In the genomic region with DNA sequence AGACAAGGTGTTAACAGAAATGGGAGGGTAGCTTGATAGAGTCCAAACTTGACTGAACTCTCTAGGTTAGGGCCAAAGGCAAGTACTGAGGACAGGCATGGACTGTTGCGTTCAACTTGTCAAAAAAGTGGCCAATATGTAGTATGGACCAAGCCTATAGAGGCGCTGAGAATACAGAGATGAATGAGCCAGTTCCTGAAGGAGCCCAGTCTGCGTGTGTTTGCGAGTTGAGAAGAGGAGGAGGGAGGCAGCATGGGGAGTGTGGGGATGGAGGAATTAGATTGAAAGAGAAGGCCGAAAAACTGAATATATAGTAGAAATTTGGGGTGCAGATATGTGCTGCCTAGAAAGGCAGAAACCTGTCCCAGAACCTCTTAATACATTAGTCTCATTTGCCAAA, we compare ENCODE assay signal across 8 cellular contexts. TPM values are rescaled to one million over a fixed set of nuclear protein-coding genes. Genes with fewer than 3 reads are reported as not detected.
A peak's percentile ranks its signal among the peaks of the same experiment; 100 is the strongest.
DNase-seq lines count a peak whose midpoint lies in the region; ATAC-seq, FAIRE-seq and TF ChIP-seq lines count a peak whose summit lies in the region.

No MANE protein-coding gene starts in this region.

- 6% methylated on average over 5 of the region's 5 CpGs for WGBS in HepG2 (ENCODE audit: low lambda C conversion rate)
- WGBS in thymus = 23% methylated on average over 5 of the region's 5 CpGs

- peaks cover 33% of the 10 kb centered on the region for H3K79me2 ChIP-seq in HepG2 (ENCODE audit: insufficient read depth, low read length)

- DNase-seq in AG04450 (ENCODE audit: low read depth, low spot score) (no peak), NCI-H510A treated with DMSO at 0.1 percent for 48 hours (lab: John Stamatoyannopoulos, UW) (peak; percentile 69), T47D (ENCODE audit: low read depth in 1 of 2, low spot score in 1 of 2) (peak; percentile 25 to 69), HepG2 (ENCODE audit: low spot score) (no peak)

- TSS peak; percentile 71 for BruUV-seq in HepG2 (replicated peaks; lab: Mats Ljungman, UMichigan)

- H3K4me2 ChIP-seq in HepG2 (ENCODE audit: low read depth, low read length) = peak overlapping the region; percentile 73

- intact Hi-C loops in HepG2 (cut with micrococcal nuclease; ENCODE audit: unreplicated experiment) = loop anchor here (5.0 kb wide), 2 partner anchors 177 to 433 kb away; no protein-coding TSS in a partner anchor

- peak overlapping the region; percentile 67 for H3K4me3 ChIP-seq in AG04450 (ENCODE audit: low read depth, low read length)
- peak overlapping the region; percentile 43 to 71 (median 43); a peak in 5 of 6 replicates for H3K4me3 ChIP-seq in HepG2 (replicated peaks in 1 of 3; ENCODE audit: insufficient read depth in 1 of 3, low read depth in 2 of 3, low read length in 3 of 3)
- H3K4me3 ChIP-seq in thymus (ENCODE audit: low read length) = peak overlapping the region; percentile 96

- TF ChIP-seq CTCF in AG04450 (IDR thresholded peaks at IDR 0.05; ENCODE audit: low read depth, low read length) (no peak), GM12874 (IDR thresholded peaks at IDR 0.05; ENCODE audit: insufficient read depth, low read depth, low read length) (0 out of 2 replicates have a peak, but pooled peaks have one; percentile 8), HepG2 (CRISPR knock-in tag; IDR thresholded peaks at IDR 0.05) (no peak)

- H3K27ac ChIP-seq in AG04450 (ENCODE audit: low read depth, low read length) (no peak overlapping the region), HepG2 (ENCODE audit: extremely low read length, insufficient read depth, low read length) (no peak overlapping the region), thymus (ENCODE audit: low read depth) (peak overlapping the region; percentile 46)

- peak; percentile 27 for ATAC-seq in HepG2
- no peak for ATAC-seq in HG02571 (IDR thresholded peaks at IDR 0.05; ENCODE audit: unreplicated experiment)
- no peak for ATAC-seq in GM19324 (IDR thresholded peaks at IDR 0.05; ENCODE audit: low FRiP score, unreplicated experiment)

- H4K20me1 ChIP-seq in HepG2 (ENCODE audit: insufficient read depth, low read length) = peaks cover 6% of the 10 kb centered on the region; the same call in 1 of the 2 replicates

- TF ChIP-seq POLR2A in HepG2 (IDR thresholded peaks at IDR 0.05; ENCODE audit: insufficient read depth in 1 of 2, low read depth in 2 of 2, low read length in 2 of 2) = no peak

- in situ Hi-C loops in T47D (cut with HindIII; ENCODE audit: low pct_unique_long_range_greater_than_20kb, low sequenced_read_pairs) = no loop called here
- in situ Hi-C loops in HepG2 (cut with HindIII; ENCODE audit: extremely low pct_ligation_motif_present, low pct_unique_long_range_greater_than_20kb) = no loop called here

- H3K4me1 ChIP-seq in HepG2 (ENCODE audit: insufficient read depth, low read length) (peaks cover 32% of the 10 kb centered on the region), thymus (ENCODE audit: control insufficient read depth, insufficient read depth, low read length) (peaks cover 13% of the 10 kb centered on the region)

- CTCF ChIA-PET in AG04450 (lab: Charles Lee) = interaction anchor here (2.0 kb wide), 1 partner anchor 153 kb away, joined by 6 read pairs; no protein-coding TSS in a partner anchor
- CTCF ChIA-PET in HepG2 (lab: Yijun Ruan, JAX; ENCODE audit: low intra/inter-chr PET ratio, low total read pairs) = no interaction called here

- no peak for TF ChIP-seq RAD21 in HepG2 (CRISPR knock-in tag; IDR thresholded peaks at IDR 0.05)

- POLR2A ChIA-PET in AG04450 (lab: Yijun Ruan, JAX) = interaction anchor here (0.7 kb wide), 1 partner anchor 19 kb away, joined by 3 read pairs; no protein-coding TSS in a partner anchor
- POLR2A ChIA-PET in HepG2 (lab: Yijun Ruan, JAX) = no interaction called here

- peak overlapping the region; percentile 36 for H3K9ac ChIP-seq in HepG2 (ENCODE audit: insufficient read depth, low read depth, low read length)

- no peak for FAIRE-seq in HepG2 (lab: Jason Lieb, UNC)

- H3K36me3 ChIP-seq in HepG2 (replicated peaks in 1 of 2; ENCODE audit: control insufficient read depth in 1 of 2, insufficient read depth in 2 of 2, low read length in 2 of 2) (no peaks in the 10 kb centered on the region), thymus (ENCODE audit: control insufficient read depth, insufficient read depth) (no peaks in the 10 kb centered on the region)

- no peak for TF ChIP-seq EP300 in HepG2 (IDR thresholded peaks at IDR 0.05; ENCODE audit: low read depth in 2 of 2, low read length in 2 of 2)
- no peak for TF ChIP-seq EP300 in HepG2 (CRISPR knock-in tag; IDR thresholded peaks at IDR 0.05; ENCODE audit: borderline replicate concordance)

- H3K27me3 ChIP-seq in AG04450 (ENCODE audit: control insufficient read depth, insufficient read depth, low read length) (no peaks in the 10 kb centered on the region), HepG2 (ENCODE audit: control insufficient read depth in 1 of 2, insufficient read depth in 2 of 2, low read length in 2 of 2) (no peaks in the 10 kb centered on the region; a peak in 1 of 5 replicates), thymus (ENCODE audit: control insufficient read depth, insufficient read depth) (no peaks in the 10 kb centered on the region)

- H2AFZ ChIP-seq in HepG2 (ENCODE audit: low read length) = peak overlapping the region; percentile 3

- H3K9me3 ChIP-seq in AG04450 (ENCODE audit: control insufficient read depth, insufficient read depth, low read length) (no peaks in the 10 kb centered on the region; the same call in 1 of the 2 replicates), HepG2 (ENCODE audit: low read length) (no peaks in the 10 kb centered on the region), thymus (ENCODE audit: control insufficient read depth) (no peaks in the 10 kb centered on the region)

TF ChIP-seq in HepG2, 621 proteins besides CTCF, POLR2A, EP300 and RAD21 (continues in another document):
- TF ChIP-seq ZNF607 (CRISPR knock-in tag; IDR thresholded peaks at IDR 0.05; ENCODE audit: borderline replicate concordance) (no peak), ZNF274 (CRISPR knock-in tag; IDR thresholded peaks at IDR 0.05) (no peak), CEBPZ (IDR thresholded peaks at IDR 0.05; ENCODE audit: low read length) (no peak), ZNF124 (CRISPR knock-in tag; IDR thresholded peaks at IDR 0.05) (no peak), ZNF501 (CRISPR knock-in tag; IDR thresholded peaks at IDR 0.05) (no peak), MLX (CRISPR knock-in tag; IDR thresholded peaks at IDR 0.05) (no peak), ZNF564 (CRISPR knock-in tag; IDR thresholded peaks at IDR 0.05) (no peak)

RNA-seq across cellular contexts. Expression of gene SIPA1L1, which starts 0.6 kb away (rescaled TPM):
- 41.4 and 45.5 TPM in 2 replicates for polyA plus RNA-seq in AG04450 (2011; rRNA removed)
- 78.0 and 78.2 TPM in 2 replicates for polyA minus RNA-seq in AG04450 (2011; rRNA and poly(A)+ RNA removed)
- total RNA-seq in HepG2 (2016; rRNA removed; fragmentation: Illumina TruSeq; extraction: Trizol) = 23.6 and 25.2 TPM in 2 replicates
- 16.7 and 16.9 TPM in 2 replicates for total RNA-seq in HepG2 (2016; cell fraction: cytosol; rRNA removed; fragmentation: Illumina TruSeq; extraction: Trizol; ENCODE audit: low read depth)
- total RNA-seq in HepG2 (2016; cell fraction: insoluble cytoplasmic fraction; rRNA removed; fragmentation: Illumina TruSeq; extraction: Trizol) = 20.2 TPM in 2 replicates
- 21.4 and 21.6 TPM in 2 replicates for total RNA-seq in HepG2 (2016; cell fraction: membrane; rRNA removed; fragmentation: Illumina TruSeq; extraction: Trizol)
- 32.8 and 36.6 TPM in 2 replicates for total RNA-seq in HepG2 (2016; cell fraction: nucleus; rRNA removed; fragmentation: Illumina TruSeq; extraction: Trizol)
- polyA plus RNA-seq in HepG2 (2011; rRNA removed) = 12.8 and 13.4 TPM in 2 replicates
- polyA plus RNA-seq in HepG2 (2011; cell fraction: cytosol; rRNA removed) = 10.8 and 12.1 TPM in 2 replicates
- polyA plus RNA-seq in HepG2 (2011; cell fraction: nucleus; rRNA removed) = 27.9 and 30.6 TPM in 2 replicates
- polyA plus RNA-seq in HepG2 (2012) = 12.7 and 16.7 TPM in 2 replicates
- 2.1 and 2.3 TPM in 2 replicates for polyA plus RNA-seq in HepG2 (2016; cell fraction: cytosol; fragmentation: Illumina TruSeq; extraction: Trizol; ENCODE audit: low read depth)
- polyA plus RNA-seq in HepG2 (2016; cell fraction: insoluble cytoplasmic fraction; fragmentation: Illumina TruSeq; extraction: Trizol; ENCODE audit: low read depth) = 19.8 and 24.7 TPM in 2 replicates
- polyA plus RNA-seq in HepG2 (2016; cell fraction: membrane; fragmentation: Illumina TruSeq; extraction: Trizol; ENCODE audit: low read depth) = 6.8 and 8.6 TPM in 2 replicates
- 24.0 and 32.2 TPM in 2 replicates for polyA plus RNA-seq in HepG2 (2016; cell fraction: nucleus; fragmentation: Illumina TruSeq; extraction: Trizol; ENCODE audit: insufficient read depth, low read depth)
- polyA minus RNA-seq in HepG2 (2011; rRNA and poly(A)+ RNA removed; ENCODE audit: low replicate concordance) = 22.9 and 93.6 TPM in 2 replicates
- polyA minus RNA-seq in HepG2 (2011; cell fraction: cytosol; rRNA and poly(A)+ RNA removed) = 19.1 and 23.1 TPM in 2 replicates
- 49.7 and 56.6 TPM in 2 replicates for polyA minus RNA-seq in HepG2 (2011; cell fraction: nucleus; rRNA and poly(A)+ RNA removed)
- polyA plus RNA-seq in thymus = 23.6 TPM

Comparison
In these comparisons a context has a peak if more than half of its experiments do, and no peak if none do; other contexts are left out.
1. DNase-seq: peak in NCI-H510A treated with DMSO at 0.1 percent for 48 hours (single experiment) and T47D (2 of 2); none in AG04450 (single experiment) and HepG2 (single experiment).
2. H3K4me3 ChIP-seq: peak in every context shown above with its lines; median percentile 96 in thymus; 67 in AG04450; 43 in HepG2.